Comparison of ENCODE assay signal across 10 cellular contexts in the genomic region with DNA sequence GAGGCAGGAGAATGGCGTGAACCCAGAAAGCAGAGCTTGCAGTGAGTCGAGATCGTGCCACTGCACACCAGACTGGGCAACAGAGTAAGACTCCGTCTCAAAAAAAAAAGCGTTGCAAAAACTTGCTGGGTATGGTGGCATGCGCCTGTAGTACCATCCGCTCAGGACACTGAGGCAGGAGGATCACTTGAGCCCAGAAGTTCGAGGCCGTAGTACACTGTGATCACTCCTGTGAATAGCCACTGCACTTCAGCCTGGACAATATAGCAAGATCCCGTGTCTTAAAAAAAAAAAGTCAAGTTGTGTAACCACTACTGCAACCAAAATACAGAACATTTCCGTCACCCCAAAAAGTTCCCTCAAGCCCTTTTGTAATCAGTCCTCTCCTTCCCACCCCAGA. TPM values are rescaled to one million over a fixed set of nuclear protein-coding genes. Genes with fewer than 3 reads are reported as not detected.
A peak's percentile ranks its signal among the peaks of the same experiment; 100 is the strongest.
DNase-seq lines count a peak whose midpoint lies in the region; ATAC-seq and TF ChIP-seq lines count a peak whose summit lies in the region.
"Had no signal": no experiment of that assay in that cellular context is flagged by ENCODE, and none has a peak within 500 bp of the region (broad histone marks: within the 10 kb centered on the region; RNA-seq: fewer than 3 reads in every experiment).

No MANE protein-coding gene starts in this region.

- H3F3A ChIP-seq in GM23338 (replicated peaks; ENCODE audit: low read depth) = peaks cover 15% of the 10 kb centered on the region; the same call in 1 of the 2 replicates

- H3K4me1 ChIP-seq in CD8-positive, alpha-beta T cell (ENCODE audit: insufficient read depth, low read length) = peaks cover 48% of the 10 kb centered on the region
- peaks cover 6% of the 10 kb centered on the region for H3K4me1 ChIP-seq in GM23338 (ENCODE audit: insufficient read depth)
- H3K4me1 ChIP-seq in esophagus squamous epithelium = peaks cover 17 to 54% (median 26%) of the 10 kb centered on the region in 3 donors

- H3K27me3 Mint-ChIP-seq in CD8-positive, alpha-beta T cell (ENCODE audit: low read depth) = no peaks in the 10 kb centered on the region
- H3K27me3 Mint-ChIP-seq in GM23338 (ENCODE audit: insufficient read depth, low read depth, poor library complexity) = peaks cover 12% of the 10 kb centered on the region
- no peaks in the 10 kb centered on the region for H3K27me3 Mint-ChIP-seq in activated naive CD8-positive, alpha-beta T cell treated with anti-CD3 and anti-CD28 coated beads, Interleukin-2, amount 10 ng/mL, durations not matched to agents 7 days and 5 days
- H3K27me3 Mint-ChIP-seq in natural killer cell treated with Interleukin-12 subunit alpha and Interleukin-12 subunit beta and Interleukin-15 and Interleukin-18, amount 100 ng/mL, for 72 hours = no peaks in the 10 kb centered on the region

- H3K4me3 ChIP-seq in CD8-positive, alpha-beta T cell (ENCODE audit: low read depth, low read length) = no peak overlapping the region
- H3K4me3 ChIP-seq in GM23338 = no peak overlapping the region; the same call in 1 of the 2 replicates
- peak overlapping the region in 1 of 4 donors; percentile 93 for H3K4me3 ChIP-seq in esophagus squamous epithelium

- DNase-seq in CD8-positive, alpha-beta T cell = no peak
- DNase-seq in GM23338 (ENCODE audit: low spot score) (no peak), esophagus squamous epithelium (lab: John Stamatoyannopoulos, UW) (no peak)
- no peak for DNase-seq in activated naive CD8-positive, alpha-beta T cell treated with anti-CD3 and anti-CD28 coated beads, Interleukin-2, amount 10 ng/mL, durations not matched to agents 7 days and 5 days
- DNase-seq in natural killer cell treated with Interleukin-12 subunit alpha and Interleukin-12 subunit beta and Interleukin-15 and Interleukin-18, amount 100 ng/mL, for 72 hours (ENCODE audit: low spot score) = peak; percentile 26
- no peak for DNase-seq in activated CD4-positive, alpha-beta T cell treated with anti-CD3 and anti-CD28 coated beads for 1 hour
- DNase-seq: DMS79 treated with DMSO at 0.1 percent for 48 hours, NCI-H2081 treated with DMSO at 0.1 percent for 48 hours had no signal

- ATAC-seq in CD8-positive, alpha-beta T cell = no peak
- ATAC-seq in GM23338 (no peak), esophagus mucosa (no peak), HG02623 (IDR thresholded peaks at IDR 0.05; ENCODE audit: unreplicated experiment) (no peak)
- ATAC-seq in activated naive CD8-positive, alpha-beta T cell treated with anti-CD3 and anti-CD28 coated beads, Interleukin-2, amount 10 ng/mL, durations not matched to agents 7 days and 5 days (ENCODE audit: low read depth) = no peak
- no peak for ATAC-seq in natural killer cell treated with Interleukin-12 subunit alpha and Interleukin-12 subunit beta and Interleukin-15 and Interleukin-18, amount 100 ng/mL, for 72 hours

- no peaks in the 10 kb centered on the region for H3K9me3 ChIP-seq in CD8-positive, alpha-beta T cell (ENCODE audit: low read length)
- H3K9me3 ChIP-seq in esophagus squamous epithelium = no peaks in the 10 kb centered on the region

- CTCF ChIA-PET in CD8-positive, alpha-beta T cell (lab: Charles Lee) = no interaction called here

- H3K27ac ChIP-seq in CD8-positive, alpha-beta T cell (ENCODE audit: low read depth, low read length) = no peak overlapping the region
- peak overlapping the region; percentile 26; the same call in 1 of the 2 replicates for H3K27ac ChIP-seq in GM23338 (ENCODE audit: low read depth)
- no peak overlapping the region for H3K27ac ChIP-seq in esophagus squamous epithelium

- H3K27ac Mint-ChIP-seq in CD8-positive, alpha-beta T cell = peak overlapping the region; percentile 27
- peak overlapping the region; percentile 5 for H3K27ac Mint-ChIP-seq in GM23338
- H3K27ac Mint-ChIP-seq in activated naive CD8-positive, alpha-beta T cell treated with anti-CD3 and anti-CD28 coated beads, Interleukin-2, amount 10 ng/mL, durations not matched to agents 7 days and 5 days = peak overlapping the region; percentile 75
- H3K27ac Mint-ChIP-seq in natural killer cell treated with Interleukin-12 subunit alpha and Interleukin-12 subunit beta and Interleukin-15 and Interleukin-18, amount 100 ng/mL, for 72 hours = peak overlapping the region; percentile 99

- H3K79me2 ChIP-seq in GM23338 (replicated peaks; ENCODE audit: insufficient read depth) = peaks cover 40% of the 10 kb centered on the region

- peak overlapping the region; percentile 99; the same call in 1 of the 2 replicates for H3K4me2 ChIP-seq in GM23338

- peaks cover 54% of the 10 kb centered on the region for H3K4me1 Mint-ChIP-seq in CD8-positive, alpha-beta T cell (ENCODE audit: low read depth)
- H3K4me1 Mint-ChIP-seq in GM23338 = peaks cover 14% of the 10 kb centered on the region
- peaks cover 44% of the 10 kb centered on the region for H3K4me1 Mint-ChIP-seq in activated naive CD8-positive, alpha-beta T cell treated with anti-CD3 and anti-CD28 coated beads, Interleukin-2, amount 10 ng/mL, durations not matched to agents 7 days and 5 days
- H3K4me1 Mint-ChIP-seq in natural killer cell treated with Interleukin-12 subunit alpha and Interleukin-12 subunit beta and Interleukin-15 and Interleukin-18, amount 100 ng/mL, for 72 hours (ENCODE audit: low read depth in 2 of 2) = peaks cover 51 to 58% of the 10 kb centered on the region in 2 donors

- H4K20me1 ChIP-seq in GM23338 (replicated peaks; ENCODE audit: insufficient read depth) = peaks cover 2% of the 10 kb centered on the region; the same call in 1 of the 2 replicates

- WGBS in esophagus squamous epithelium, 2 donors = 89 to 92% methylated on average over 11 of the region's 11 CpGs

- no peaks in the 10 kb centered on the region for H3K27me3 ChIP-seq in CD8-positive, alpha-beta T cell (ENCODE audit: insufficient read depth, low read length)
- H3K27me3 ChIP-seq in GM23338 (ENCODE audit: insufficient read depth) (no peaks in the 10 kb centered on the region), esophagus squamous epithelium (no peaks in the 10 kb centered on the region)

- no peak for TF ChIP-seq POLR2A in esophagus squamous epithelium (IDR thresholded peaks at IDR 0.05)

- no peak for TF ChIP-seq CTCF in CD8-positive, alpha-beta T cell (IDR thresholded peaks at IDR 0.05)
- TF ChIP-seq CTCF in GM23338 (conservative IDR thresholded peaks at IDR 0.05; ENCODE audit: low read depth in 2 of 2) (no peak), esophagus squamous epithelium (IDR thresholded peaks at IDR 0.05) (no peak)

- intact Hi-C loops in CD8-positive, alpha-beta T cell (cut with DNase I, micrococcal nuclease) = loop anchor here in 1 of 2 experiments (5.0 kb wide), 1 partner anchor 233 kb away; the partner anchor contains the start of gene FANCD2
- intact Hi-C loops in esophagus squamous epithelium (cut with DNase I) = no loop called here

- no peaks in the 10 kb centered on the region for H3K9me3 Mint-ChIP-seq in CD8-positive, alpha-beta T cell
- no peaks in the 10 kb centered on the region for H3K9me3 Mint-ChIP-seq in GM23338
- no peaks in the 10 kb centered on the region for H3K9me3 Mint-ChIP-seq in activated naive CD8-positive, alpha-beta T cell treated with anti-CD3 and anti-CD28 coated beads, Interleukin-2, amount 10 ng/mL, durations not matched to agents 7 days and 5 days
- H3K9me3 Mint-ChIP-seq in natural killer cell treated with Interleukin-12 subunit alpha and Interleukin-12 subunit beta and Interleukin-15 and Interleukin-18, amount 100 ng/mL, for 72 hours = no peaks in the 10 kb centered on the region

- H3K9me2 ChIP-seq in GM23338 (ENCODE audit: insufficient read depth) = 0 out of 2 replicates have a peak, but pooled peaks cover 3% of the 10 kb centered on the region

- H2AFZ ChIP-seq in GM23338 = no peak overlapping the region

- peaks cover 21% of the 10 kb centered on the region for H3K36me3 ChIP-seq in CD8-positive, alpha-beta T cell (ENCODE audit: insufficient read depth, low read length)
- peaks cover 22% of the 10 kb centered on the region for H3K36me3 ChIP-seq in GM23338 (ENCODE audit: insufficient read depth)
- peaks cover 9 to 69% (median 24%) of the 10 kb centered on the region in 3 donors for H3K36me3 ChIP-seq in esophagus squamous epithelium

- peaks cover 62% of the 10 kb centered on the region for H3K36me3 Mint-ChIP-seq in CD8-positive, alpha-beta T cell
- H3K36me3 Mint-ChIP-seq in GM23338 (ENCODE audit: low read depth) = peaks cover 55% of the 10 kb centered on the region
- H3K36me3 Mint-ChIP-seq in activated naive CD8-positive, alpha-beta T cell treated with anti-CD3 and anti-CD28 coated beads, Interleukin-2, amount 10 ng/mL, durations not matched to agents 7 days and 5 days = peaks cover 45% of the 10 kb centered on the region
- H3K36me3 Mint-ChIP-seq in natural killer cell treated with Interleukin-12 subunit alpha and Interleukin-12 subunit beta and Interleukin-15 and Interleukin-18, amount 100 ng/mL, for 72 hours = peaks cover 34% of the 10 kb centered on the region

- peak overlapping the region; percentile 94 for H3K4me3 Mint-ChIP-seq in CD8-positive, alpha-beta T cell
- peak overlapping the region; percentile 97 for H3K4me3 Mint-ChIP-seq in GM23338
- peak overlapping the region; percentile 99 for H3K4me3 Mint-ChIP-seq in activated naive CD8-positive, alpha-beta T cell treated with anti-CD3 and anti-CD28 coated beads, Interleukin-2, amount 10 ng/mL, durations not matched to agents 7 days and 5 days
- H3K4me3 Mint-ChIP-seq in natural killer cell treated with Interleukin-12 subunit alpha and Interleukin-12 subunit beta and Interleukin-15 and Interleukin-18, amount 100 ng/mL, for 72 hours = peak overlapping the region; percentile 99

- POLR2A ChIA-PET in CD8-positive, alpha-beta T cell (lab: Charles Lee) = no interaction called here
- POLR2A ChIA-PET in activated naive CD8-positive, alpha-beta T cell treated with anti-CD3 and anti-CD28 coated beads, Interleukin-2, amount 10 ng/mL, durations not matched to agents 7 days and 5 days (lab: Charles Lee) = interaction anchor here (1.6 to 2.3 kb wide), 4 partner anchors 10 to 44 kb away, joined by 4 to 47 read pairs (median 32); partner anchors contain the start of genes OGG1 and TTLL3

RNA-seq across cellular contexts. Expression of gene ARPC4, which starts 1.5 kb away (rescaled TPM):
- total RNA-seq in CD8-positive, alpha-beta T cell = 100 to 1,000 TPM in 1 of 2 experiments, 10 to 100 TPM in 1; 97.7 to 104 TPM
- total RNA-seq in GM23338 (2014; rRNA removed; shearing (Covaris generic)) = 171 and 176 TPM in 2 replicates
- polyA plus RNA-seq in GM23338 (2016; fragmentation: Nextera tagmentation; extraction: Ambion mirVana) = 71.9 and 73.0 TPM in 2 replicates
- total RNA-seq in activated naive CD8-positive, alpha-beta T cell treated with anti-CD3 and anti-CD28 coated beads, Interleukin-2, amount 10 ng/mL, durations not matched to agents 7 days and 5 days = 100 to 1,000 TPM; 225 to 227 TPM
- 100 to 1,000 TPM; 323 to 381 TPM for total RNA-seq in natural killer cell treated with Interleukin-12 subunit alpha and Interleukin-12 subunit beta and Interleukin-15 and Interleukin-18, amount 100 ng/mL, for 72 hours
- 154 TPM for total RNA-seq in esophagus mucosa
- total RNA-seq in esophagus squamous epithelium = 100 to 1,000 TPM; 125 to 244 (median 167) TPM

RNA-seq across cellular contexts. Expression of gene TADA3, which starts 2.1 kb away (rescaled TPM):
- total RNA-seq in CD8-positive, alpha-beta T cell = 10 to 100 TPM in 1 of 2 experiments, 1 to 10 TPM in 1; 9.5 to 11.0 TPM
- total RNA-seq in GM23338 (2014; rRNA removed; shearing (Covaris generic)) = 54.4 and 61.7 TPM in 2 replicates
- 29.1 and 31.5 TPM in 2 replicates for polyA plus RNA-seq in GM23338 (2016; fragmentation: Nextera tagmentation; extraction: Ambion mirVana)
- total RNA-seq in activated naive CD8-positive, alpha-beta T cell treated with anti-CD3 and anti-CD28 coated beads, Interleukin-2, amount 10 ng/mL, durations not matched to agents 7 days and 5 days = 10 to 100 TPM; 71.8 to 73.3 TPM
- total RNA-seq in natural killer cell treated with Interleukin-12 subunit alpha and Interleukin-12 subunit beta and Interleukin-15 and Interleukin-18, amount 100 ng/mL, for 72 hours = 10 to 100 TPM; 58.3 to 65.6 TPM
- total RNA-seq in esophagus mucosa = 32.3 TPM
- 10 to 100 TPM; 34.7 to 54.4 (median 44.8) TPM for total RNA-seq in esophagus squamous epithelium

RNA-seq across cellular contexts. Expression of gene TTLL3, which starts 15.7 kb away (rescaled TPM):
- 10 to 100 TPM; 44.6 to 46.2 TPM for total RNA-seq in CD8-positive, alpha-beta T cell
- total RNA-seq in GM23338 (2014; rRNA removed; shearing (Covaris generic)) = 4.5 and 5.3 TPM in 2 replicates
- polyA plus RNA-seq in GM23338 (2016; fragmentation: Nextera tagmentation; extraction: Ambion mirVana) = 3.7 and 4.9 TPM in 2 replicates
- 10 to 100 TPM; 84.0 to 85.7 TPM for total RNA-seq in activated naive CD8-positive, alpha-beta T cell treated with anti-CD3 and anti-CD28 coated beads, Interleukin-2, amount 10 ng/mL, durations not matched to agents 7 days and 5 days
- 10 to 100 TPM; 50.0 to 91.3 TPM for total RNA-seq in natural killer cell treated with Interleukin-12 subunit alpha and Interleukin-12 subunit beta and Interleukin-15 and Interleukin-18, amount 100 ng/mL, for 72 hours
- total RNA-seq in esophagus mucosa (12.3 TPM), esophagus squamous epithelium (10 to 100 TPM in 3 of 4 donors, 1 to 10 TPM in 1; 7.6 to 29.2 (median 10.2) TPM)

RNA-seq across cellular contexts. Expression of gene CAMK1, which starts 24.7 kb away (rescaled TPM):
- not detected for total RNA-seq in CD8-positive, alpha-beta T cell
- 3.1 and 4.4 TPM in 2 replicates for total RNA-seq in GM23338 (2014; rRNA removed; shearing (Covaris generic))
- 4.4 and 4.9 TPM in 2 replicates for polyA plus RNA-seq in GM23338 (2016; fragmentation: Nextera tagmentation; extraction: Ambion mirVana)
- 10 to 100 TPM; 25.2 to 26.9 TPM for total RNA-seq in activated naive CD8-positive, alpha-beta T cell treated with anti-CD3 and anti-CD28 coated beads, Interleukin-2, amount 10 ng/mL, durations not matched to agents 7 days and 5 days
- 10 to 100 TPM; 19.8 to 24.4 TPM for total RNA-seq in natural killer cell treated with Interleukin-12 subunit alpha and Interleukin-12 subunit beta and Interleukin-15 and Interleukin-18, amount 100 ng/mL, for 72 hours
- total RNA-seq in esophagus mucosa (2.6 TPM), esophagus squamous epithelium (10 to 100 TPM in 2 of 4 donors, 1 to 10 TPM in 2; 2.9 to 19.6 (median 7.6) TPM)

RNA-seq across cellular contexts. Expression of gene OGG1, which starts 44.6 kb away (rescaled TPM):
- total RNA-seq in CD8-positive, alpha-beta T cell = 1 to 10 TPM; 4.9 to 7.9 TPM
- 25.4 and 27.6 TPM in 2 replicates for total RNA-seq in GM23338 (2014; rRNA removed; shearing (Covaris generic))
- polyA plus RNA-seq in GM23338 (2016; fragmentation: Nextera tagmentation; extraction: Ambion mirVana) = 17.4 and 20.6 TPM in 2 replicates
- 10 to 100 TPM; 41.3 to 46.1 TPM for total RNA-seq in activated naive CD8-positive, alpha-beta T cell treated with anti-CD3 and anti-CD28 coated beads, Interleukin-2, amount 10 ng/mL, durations not matched to agents 7 days and 5 days
- total RNA-seq in natural killer cell treated with Interleukin-12 subunit alpha and Interleukin-12 subunit beta and Interleukin-15 and Interleukin-18, amount 100 ng/mL, for 72 hours = 10 to 100 TPM; 35.9 to 42.5 TPM
- total RNA-seq in esophagus mucosa (9.6 TPM), esophagus squamous epithelium (10 to 100 TPM in 2 of 4 donors, 1 to 10 TPM in 2; 9.5 to 20.6 (median 10.5) TPM)

Comparison
In these comparisons a context has a peak if more than half of its experiments do, and no peak if none do; other contexts are left out.
1. H3K27ac Mint-ChIP-seq: peak in every context shown above with its lines; median percentile 99 in natural killer cell treated with Interleukin-12 subunit alpha and Interleukin-12 subunit beta and Interleukin-15 and Interleukin-18, amount 100 ng/mL, for 72 hours; 75 in activated naive CD8-positive, alpha-beta T cell treated with anti-CD3 and anti-CD28 coated beads, Interleukin-2, amount 10 ng/mL, durations not matched to agents 7 days and 5 days; 27 in CD8-positive, alpha-beta T cell; 5 in GM23338.